ENCODE assay signal across 8 cellular contexts in the genomic region with DNA sequence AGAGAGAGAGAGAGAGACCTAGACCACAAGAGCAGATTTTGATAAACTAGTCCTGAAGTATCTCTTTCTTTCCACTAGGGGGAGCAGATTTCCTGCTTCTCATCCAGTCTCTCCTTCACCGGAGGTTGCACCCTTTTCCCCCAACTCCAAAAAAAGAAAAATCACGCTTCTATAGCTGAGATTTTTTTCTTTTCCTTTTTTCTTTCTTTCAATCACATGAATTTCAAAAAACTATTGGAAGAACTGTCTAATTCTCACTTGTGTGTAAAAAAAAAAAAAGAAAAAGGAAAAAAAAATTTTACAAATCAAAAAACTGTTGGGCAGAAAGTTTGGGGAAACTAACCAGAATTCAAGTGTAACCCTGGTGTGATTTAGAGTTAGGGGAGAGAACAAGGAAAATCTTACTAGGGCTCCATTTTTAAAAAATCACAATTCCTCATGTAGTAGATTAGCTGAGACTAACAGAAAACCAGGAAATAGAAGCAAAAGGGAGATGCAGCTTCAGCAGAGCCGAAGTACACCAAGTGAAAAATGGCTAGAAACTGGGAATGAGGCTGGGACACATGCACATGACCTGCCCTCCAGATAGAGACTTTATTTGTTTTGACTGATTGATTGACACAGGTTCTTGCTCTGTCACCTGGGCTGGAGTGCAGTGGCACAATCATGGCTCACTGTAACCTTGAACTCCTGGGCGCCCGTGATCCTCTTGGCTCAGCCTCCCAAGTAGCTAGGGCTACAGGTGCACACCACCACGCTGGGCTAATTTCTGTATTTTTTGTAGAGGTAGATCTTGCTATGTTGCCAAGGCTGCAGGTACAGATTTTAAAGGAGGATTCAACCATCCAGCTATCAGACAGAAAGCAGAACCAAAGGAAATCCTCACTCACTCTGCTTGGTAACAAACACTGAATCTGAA. TPM values are rescaled to one million over a fixed set of nuclear protein-coding genes. Genes with fewer than 3 reads are reported as not detected.
A peak's percentile ranks its signal among the peaks of the same experiment; 100 is the strongest.
DNase-seq lines count a peak whose midpoint lies in the region; TF ChIP-seq lines count a peak whose summit lies in the region.

No MANE protein-coding gene starts in this region.

- no peak overlapping the region for H3K4me3 Mint-ChIP-seq in Caco-2 (ENCODE audit: unreplicated experiment)

- no peaks in the 10 kb centered on the region for H3K4me1 Mint-ChIP-seq in Caco-2 (ENCODE audit: low read depth, unreplicated experiment)

- POLR2A ChIA-PET in Caco-2 (lab: Charles Lee) = interaction anchor here (0.7 kb wide), 1 partner anchor 44 kb away, joined by 4 read pairs; no protein-coding TSS in a partner anchor

- no peaks in the 10 kb centered on the region for H3K4me1 ChIP-seq in Caco-2

- H3K36me3 ChIP-seq in Caco-2 (ENCODE audit: control insufficient read depth, insufficient read depth, low read length) = no peaks in the 10 kb centered on the region

- DNase-seq in Caco-2 (peak in 1 of 2 experiments; percentile 66), HCEC 1CT (peak; percentile 79), NCI-H460 (ENCODE audit: extremely low read depth, low read depth) (peak; percentile 43), astrocyte of the hippocampus (ENCODE audit: low read depth, low spot score) (peak; percentile 72), iPS DF 4.7 (ENCODE audit: extremely low read depth, low spot score) (peak; percentile 16), stromal cell of bone marrow (ENCODE audit: low read depth) (peak; percentile 41), posterior cingulate gyrus (no peak)
- no peak for DNase-seq in activated CD8-positive, alpha-beta memory T cell treated with anti-CD3 and anti-CD28 coated beads, Interleukin-2, amount 50 U/mL, for 4 hours

- H3K27me3 Mint-ChIP-seq in Caco-2 (ENCODE audit: insufficient read depth, unreplicated experiment) = no peaks in the 10 kb centered on the region

- TF ChIP-seq CTCF in Caco-2 (IDR thresholded peaks at IDR 0.05; ENCODE audit: insufficient read depth in 1 of 2, low read depth in 1 of 2, low read length in 1 of 2, severe bottlenecking in 1 of 2, unreplicated experiment in 1 of 2) = peak; percentile 88 to 92

- H3K27ac Mint-ChIP-seq in Caco-2 (ENCODE audit: unreplicated experiment) = no peak overlapping the region

- intact Hi-C loops in Caco-2 (cut with micrococcal nuclease; ENCODE audit: unreplicated experiment) = loop anchor here (1.0 to 5.0 kb wide), 4 partner anchors 49 to 167 kb away; partner anchors contain the start of genes BCO2 and IL18
- intact Hi-C loops in posterior cingulate gyrus (cut with DNase I) = loop anchor here (1.0 to 2.0 kb wide), 2 partner anchors 61 to 167 kb away; partner anchors contain the start of gene BCO2

- H3K27me3 ChIP-seq in Caco-2 (replicated peaks; ENCODE audit: control insufficient read depth, insufficient read depth, low read length) = no peaks in the 10 kb centered on the region

- no peaks in the 10 kb centered on the region for H3K36me3 Mint-ChIP-seq in Caco-2 (ENCODE audit: insufficient read depth, unreplicated experiment)

- H3K9me3 Mint-ChIP-seq in Caco-2 (ENCODE audit: unreplicated experiment) = no peaks in the 10 kb centered on the region

- H3K9me3 ChIP-seq in Caco-2 = no peaks in the 10 kb centered on the region

- CTCF ChIA-PET in Caco-2 (lab: Charles Lee) = interaction anchor here (0.7 to 2.5 kb wide), 10 partner anchors 11 to 1438 kb away, joined by 3 to 17 read pairs (median 4); partner anchors contain the start of gene BCO2

- BruUV-seq in Caco-2 (replicated peaks; lab: Mats Ljungman, UMichigan) = no TSS peak

- no peak overlapping the region for H3K4me3 ChIP-seq in Caco-2 (ENCODE audit: low read depth, low read length)

RNA-seq across cellular contexts. Expression of gene SDHD, which starts 27.1 kb away (rescaled TPM):
- total RNA-seq in Caco-2 (2022) = 157 and 166 TPM in 2 replicates
- total RNA-seq in NCI-H460 (2014; rRNA removed; shearing (Covaris generic)) = 143 and 152 TPM in 2 replicates
- polyA plus RNA-seq in NCI-H460 (2014; cell fraction: nucleus; rRNA removed) = 92.5 and 108 TPM in 2 replicates

RNA-seq across cellular contexts. Expression of gene TIMM8B, which starts 27.2 kb away (rescaled TPM):
- total RNA-seq in Caco-2 (2022) = 147 and 154 TPM in 2 replicates
- 63.3 and 69.5 TPM in 2 replicates for total RNA-seq in NCI-H460 (2014; rRNA removed; shearing (Covaris generic))
- 19.2 and 30.8 TPM in 2 replicates for polyA plus RNA-seq in NCI-H460 (2014; cell fraction: nucleus; rRNA removed)

RNA-seq across cellular contexts. Expression of gene NKAPD1, which starts 39.7 kb away (rescaled TPM):
- total RNA-seq in Caco-2 (2022) = 36.9 and 37.4 TPM in 2 replicates
- 19.5 and 20.3 TPM in 2 replicates for total RNA-seq in NCI-H460 (2014; rRNA removed; shearing (Covaris generic))
- polyA plus RNA-seq in NCI-H460 (2014; cell fraction: nucleus; rRNA removed) = 9.4 and 15.3 TPM in 2 replicates

RNA-seq across cellular contexts. Expression of gene PIH1D2, which starts 40.0 kb away (rescaled TPM):
- total RNA-seq in Caco-2 (2022) = 2.6 and 2.7 TPM in 2 replicates
- total RNA-seq in NCI-H460 (2014; rRNA removed; shearing (Covaris generic)) = 1.8 and 2.8 TPM in 2 replicates
- 0.15 and 0.84 TPM in 2 replicates for polyA plus RNA-seq in NCI-H460 (2014; cell fraction: nucleus; rRNA removed)

RNA-seq across cellular contexts. Expression of gene IL18, which starts 50.1 kb away (rescaled TPM):
- 32.8 and 36.5 TPM in 2 replicates for total RNA-seq in Caco-2 (2022)
- 4.2 and 6.0 TPM in 2 replicates for total RNA-seq in NCI-H460 (2014; rRNA removed; shearing (Covaris generic))
- 3.2 and 4.4 TPM in 2 replicates for polyA plus RNA-seq in NCI-H460 (2014; cell fraction: nucleus; rRNA removed)

Comparison
In these comparisons a context has a peak if more than half of its experiments do, and no peak if none do; other contexts are left out.
1. DNase-seq: peak in HCEC 1CT (single experiment), NCI-H460 (single experiment), astrocyte of the hippocampus (single experiment), iPS DF 4.7 (single experiment) and stromal cell of bone marrow (single experiment); none in posterior cingulate gyrus (0 of 10) and activated CD8-positive, alpha-beta memory T cell treated with anti-CD3 and anti-CD28 coated beads, Interleukin-2, amount 50 U/mL, for 4 hours (single experiment).